In the genomic region with DNA sequence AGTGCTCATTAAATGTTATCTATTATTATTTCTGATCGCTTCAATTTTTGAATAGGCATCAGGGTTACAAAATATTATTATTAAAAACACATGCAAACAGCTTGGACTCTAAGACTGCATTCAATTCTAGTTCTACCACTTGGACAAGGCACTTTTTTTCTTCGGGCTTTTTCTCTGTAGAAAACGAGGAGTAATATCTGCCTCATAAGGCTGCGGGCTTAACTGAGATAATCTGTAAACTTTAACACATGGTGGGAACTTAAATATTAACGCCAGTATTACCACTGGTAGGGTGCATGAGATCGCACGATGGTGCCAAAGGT, we compare ENCODE assay signal across 8 cellular contexts. TPM values are rescaled to one million over a fixed set of nuclear protein-coding genes. Genes with fewer than 3 reads are reported as not detected.
DNase-seq lines count a peak whose midpoint lies in the region; ATAC-seq and TF ChIP-seq lines count a peak whose summit lies in the region.

No MANE protein-coding gene starts in this region.

- no peaks in the 10 kb centered on the region for H3K9me3 Mint-ChIP-seq in activated CD8-positive, alpha-beta T cell treated with anti-CD3 and anti-CD28 coated beads for 36 hours

- no peaks in the 10 kb centered on the region for H3K9me3 ChIP-seq in iPS-18c (ENCODE audit: control insufficient read depth, insufficient read depth, low read length)
- no peaks in the 10 kb centered on the region for H3K9me3 ChIP-seq in subcutaneous abdominal adipose tissue (ENCODE audit: control insufficient read depth in 5 of 5, low read length in 5 of 5)

- H3K36me3 Mint-ChIP-seq in activated CD8-positive, alpha-beta T cell treated with anti-CD3 and anti-CD28 coated beads for 36 hours (ENCODE audit: low read depth): peaks cover 4% of the 10 kb centered on the region

- peaks cover 0 to 3% (median 0%) of the 10 kb centered on the region in 5 donors for H3K27me3 ChIP-seq in subcutaneous abdominal adipose tissue (ENCODE audit: control insufficient read depth in 5 of 5, insufficient read depth in 4 of 5, low read length in 5 of 5)

- H3K27ac ChIP-seq in subcutaneous abdominal adipose tissue (ENCODE audit: low read depth, low read length): peak overlapping the region; percentile 78

- no peak for DNase-seq in activated CD8-positive, alpha-beta T cell treated with anti-CD3 and anti-CD28 coated beads for 36 hours
- DNase-seq in epidermal melanocyte (ENCODE audit: insufficient read length, low spot score): no peak
- no peak for DNase-seq in H4 (ENCODE audit: low spot score)

- intact Hi-C loops in activated CD8-positive, alpha-beta T cell treated with anti-CD3 and anti-CD28 coated beads for 36 hours (cut with micrococcal nuclease): loop anchor here (2.0 to 5.0 kb wide), 2 partner anchors 66 to 596 kb away; no protein-coding TSS in a partner anchor

- no peak for TF ChIP-seq CTCF in GM12875 (IDR thresholded peaks at IDR 0.05; ENCODE audit: borderline replicate concordance, insufficient read depth, low read depth, low read length)
- no peak for TF ChIP-seq CTCF in activated CD8-positive, alpha-beta T cell treated with anti-CD3 and anti-CD28 coated beads for 36 hours (IDR thresholded peaks at IDR 0.05)

- ATAC-seq in HG02852 (IDR thresholded peaks at IDR 0.05; ENCODE audit: unreplicated experiment): peak; percentile 43
- ATAC-seq in activated CD8-positive, alpha-beta T cell treated with anti-CD3 and anti-CD28 coated beads for 36 hours: no peak
- ATAC-seq in HG03520 (IDR thresholded peaks at IDR 0.05; ENCODE audit: unreplicated experiment): no peak

- POLR2A ChIA-PET in activated CD8-positive, alpha-beta T cell treated with anti-CD3 and anti-CD28 coated beads for 36 hours (lab: Charles Lee): interaction anchor here (0.8 to 2.5 kb wide), 7 partner anchors 55 to 97 kb away, joined by 3 to 22 read pairs (median 3); partner anchors contain the start of gene DOCK2

- no peaks in the 10 kb centered on the region for H3K27me3 Mint-ChIP-seq in activated CD8-positive, alpha-beta T cell treated with anti-CD3 and anti-CD28 coated beads for 36 hours

- peaks cover 25% of the 10 kb centered on the region for H3K4me1 Mint-ChIP-seq in activated CD8-positive, alpha-beta T cell treated with anti-CD3 and anti-CD28 coated beads for 36 hours (ENCODE audit: low read depth)

- H3K4me1 ChIP-seq in subcutaneous abdominal adipose tissue (ENCODE audit: control insufficient read depth in 5 of 5, insufficient read depth in 5 of 5, low read length in 5 of 5): peaks cover 5 to 19% (median 14%) of the 10 kb centered on the region in 5 donors

- peak overlapping the region; percentile 94 for H3K4me3 Mint-ChIP-seq in activated CD8-positive, alpha-beta T cell treated with anti-CD3 and anti-CD28 coated beads for 36 hours

- no peaks in the 10 kb centered on the region for H3K36me3 ChIP-seq in subcutaneous abdominal adipose tissue (ENCODE audit: control insufficient read depth in 5 of 5, insufficient read depth in 5 of 5, low read length in 5 of 5)

- H3K4me3 ChIP-seq in GM12875 (ENCODE audit: low read depth, low read length) (peak overlapping the region; percentile 93), iPS-18c (ENCODE audit: insufficient read depth, low read depth, low read length) (peak overlapping the region; percentile 91), subcutaneous abdominal adipose tissue (ENCODE audit: low read depth in 1 of 5, low read length in 5 of 5) (peak overlapping the region; percentile 80 to 91 (median 83))

- H3K27ac Mint-ChIP-seq in activated CD8-positive, alpha-beta T cell treated with anti-CD3 and anti-CD28 coated beads for 36 hours: peak overlapping the region; percentile 96

- CTCF ChIA-PET in activated CD8-positive, alpha-beta T cell treated with anti-CD3 and anti-CD28 coated beads for 36 hours (lab: Charles Lee): interaction anchor here (1.2 to 4.0 kb wide), 2 partner anchors 55 to 595 kb away, joined by 4 to 24 read pairs; partner anchors contain the start of gene DOCK2

- peak overlapping the region; percentile 66 to 98 (median 90) for H3K9ac ChIP-seq in subcutaneous abdominal adipose tissue (ENCODE audit: low read length in 5 of 5)

RNA-seq across cellular contexts. Expression of gene SPDL1, which starts 0.5 kb away (rescaled TPM):
- total RNA-seq in activated CD8-positive, alpha-beta T cell treated with anti-CD3 and anti-CD28 coated beads for 36 hours: 10 to 100 TPM; 40.1 to 40.2 TPM
- total RNA-seq in H4 (2014; rRNA removed; shearing (Covaris generic)): 33.0 and 34.1 TPM in 2 replicates

RNA-seq across cellular contexts. Expression of gene DOCK2, which starts 54.0 kb away (rescaled TPM):
- 100 to 1,000 TPM; 180 to 181 TPM for total RNA-seq in activated CD8-positive, alpha-beta T cell treated with anti-CD3 and anti-CD28 coated beads for 36 hours
- total RNA-seq in H4 (2014; rRNA removed; shearing (Covaris generic)): 1.0 and 1.4 TPM in 2 replicates

Comparison
In these comparisons a context has a peak if more than half of its experiments do, and no peak if none do; other contexts are left out.
1. RNA of gene DOCK2, which starts 54.0 kb away (total RNA-seq): 180 to 181 TPM in activated CD8-positive, alpha-beta T cell treated with anti-CD3 and anti-CD28 coated beads for 36 hours; 1.0 to 1.4 TPM in H4; every median in the first group is over 10 times any median in the second.
2. Peak in every context shown above with its lines, with median percentiles within 50 percentile points of each other: H3K4me3 ChIP-seq.